Comparison of ENCODE assay signal across 1 cellular context in genomic region chr19:13846533-13847032, GRCh38.
TF ChIP-seq lines count a peak whose summit lies in the region.

No MANE protein-coding gene starts in this region.

TF ChIP-seq in K562, 482 proteins besides CTCF, POLR2A, EP300 and RAD21 (continued from another document and continues in another):
- TF ChIP-seq MGA (IDR thresholded peaks at IDR 0.05) (no peak), MTA2 (IDR thresholded peaks at IDR 0.05; ENCODE audit: low read depth) (no peak), ZNF398 (CRISPR knock-in tag; IDR thresholded peaks at IDR 0.05) (no peak), ETS2 (tag; IDR thresholded peaks at IDR 0.05; ENCODE audit: borderline replicate concordance, poor library complexity, severe bottlenecking) (no peak), AFF4 (CRISPR knock-in tag; IDR thresholded peaks at IDR 0.05) (peak; percentile 87), ZFX (CRISPR knock-in tag; IDR thresholded peaks at IDR 0.05) (peak; percentile 69; the same call in 1 of the 2 replicates), TFAM (CRISPR knock-in tag; conservative IDR thresholded peaks at IDR 0.05) (no peak), ATF4 (CRISPR knock-in tag; IDR thresholded peaks at IDR 0.05) (no peak; the same call in 1 of the 2 replicates), ZNF280B (CRISPR knock-in tag; IDR thresholded peaks at IDR 0.05) (no peak), ETS1 (conservative IDR thresholded peaks at IDR 0.05; ENCODE audit: control insufficient read depth, low read depth, low read length) (no peak), MAZ (CRISPR knock-in tag; conservative IDR thresholded peaks at IDR 0.05 in 1 of 2, IDR thresholded peaks at IDR 0.05 in 1 of 2) (no peak; a peak in 1 of 4 replicates), TOE1 (IDR thresholded peaks at IDR 0.05; ENCODE audit: borderline replicate concordance) (no peak), TOE1 (CRISPR knock-in tag; IDR thresholded peaks at IDR 0.05; ENCODE audit: borderline replicate concordance, low read depth) (no peak), ZNF444 (CRISPR knock-in tag; IDR thresholded peaks at IDR 0.05) (no peak), RBFOX2 (IDR thresholded peaks at IDR 0.05; ENCODE audit: low read depth, low read length) (peak; percentile 3; the same call in 1 of the 2 replicates), HDAC6 (IDR thresholded peaks at IDR 0.05; ENCODE audit: low read depth, low read length) (no peak), TARDBP (IDR thresholded peaks at IDR 0.05) (no peak), SAFB (IDR thresholded peaks at IDR 0.05; ENCODE audit: borderline replicate concordance, low read depth, low read length) (no peak), DMBX1 (CRISPR knock-in tag; IDR thresholded peaks at IDR 0.05; ENCODE audit: borderline replicate concordance) (peak; percentile 54), ZBTB9 (CRISPR knock-in tag; IDR thresholded peaks at IDR 0.05) (peak; percentile 59), TAF9B (IDR thresholded peaks at IDR 0.05; ENCODE audit: partially characterized antibody) (peak; percentile 55), ZNF780A (CRISPR knock-in tag; IDR thresholded peaks at IDR 0.05) (no peak), HOXB6 (CRISPR knock-in tag; IDR thresholded peaks at IDR 0.05; ENCODE audit: borderline replicate concordance) (no peak), SRSF3 (IDR thresholded peaks at IDR 0.05; ENCODE audit: insufficient read depth, low read length) (no peak), CBFB (CRISPR knock-in tag; IDR thresholded peaks at IDR 0.05) (peak; percentile 97), DDX20 (tag; IDR thresholded peaks at IDR 0.05; ENCODE audit: low read depth) (0 out of 2 replicates have a peak, but pooled peaks have one; percentile 34), GATA2 (CRISPR knock-in tag; IDR thresholded peaks at IDR 0.05) (no peak), PKNOX1 (IDR thresholded peaks at IDR 0.05) (peak; percentile 81), KDM2B (CRISPR knock-in tag; IDR thresholded peaks at IDR 0.05) (no peak), NEUROD1 (IDR thresholded peaks at IDR 0.05; ENCODE audit: borderline replicate concordance, low read depth, low read length, partially characterized antibody) (no peak), BRD9 (IDR thresholded peaks at IDR 0.05; ENCODE audit: low read depth, partially characterized antibody) (peak; percentile 86)
